Comparison of ENCODE assay signal across 8 cellular contexts in genomic region chr18:70464343-70465114, GRCh38.
DNase-seq lines count a peak whose midpoint lies in the region; ATAC-seq and TF ChIP-seq lines count a peak whose summit lies in the region.

No MANE protein-coding gene starts in this region.

- peak overlapping the region in 1 of 5 donors; percentile 52 for H3K9ac ChIP-seq in subcutaneous abdominal adipose tissue (ENCODE audit: low read length in 5 of 5)

- DNase-seq in C1 segment of cervical spinal cord (lab: John Stamatoyannopoulos, UW) (peak in 13 of 14 donors; percentile 10 to 82 (median 61)), HCEC 1CT (peak; percentile 67), NCI-H69 (lab: John Stamatoyannopoulos, UW) (peak; percentile 98), activated T-cell treated with anti-CD3 and anti-CD28 coated beads for 48 hours (ENCODE audit: low read depth) (peak; percentile 27), fibroblast of mammary gland (ENCODE audit: low read depth) (peak; percentile 59), mucosa of gallbladder (ENCODE audit: low spot score) (peak; percentile 65)

- no peak for ATAC-seq in GM21529 (IDR thresholded peaks at IDR 0.05; ENCODE audit: unreplicated experiment)

- H3K27ac ChIP-seq in subcutaneous abdominal adipose tissue (ENCODE audit: low read depth, low read length): no peak overlapping the region

- H3K9me3 ChIP-seq in subcutaneous abdominal adipose tissue (ENCODE audit: control insufficient read depth in 5 of 5, low read length in 5 of 5): no peaks in the 10 kb centered on the region

- no peaks in the 10 kb centered on the region for H3K27me3 ChIP-seq in subcutaneous abdominal adipose tissue (ENCODE audit: control insufficient read depth in 5 of 5, insufficient read depth in 4 of 5, low read length in 5 of 5)

- peak; percentile 36 for TF ChIP-seq CTCF in fibroblast of mammary gland (conservative IDR thresholded peaks at IDR 0.05; ENCODE audit: control insufficient read depth, insufficient read depth, low read depth, low read length)

- H3K4me1 ChIP-seq in subcutaneous abdominal adipose tissue (ENCODE audit: control insufficient read depth in 5 of 5, insufficient read depth in 5 of 5, low read length in 5 of 5): peaks cover 3 to 9% (median 8%) of the 10 kb centered on the region in 5 donors

- H3K4me3 ChIP-seq in fibroblast of mammary gland (ENCODE audit: control insufficient read depth, low read depth, low read length) (peak overlapping the region; percentile 33), subcutaneous abdominal adipose tissue (ENCODE audit: low read depth in 1 of 5, low read length in 5 of 5) (peak overlapping the region; percentile 38 to 63 (median 57))

- no peaks in the 10 kb centered on the region for H3K36me3 ChIP-seq in subcutaneous abdominal adipose tissue (ENCODE audit: control insufficient read depth in 5 of 5, insufficient read depth in 5 of 5, low read length in 5 of 5)

Comparison
In these comparisons a context has a peak if more than half of its experiments do, and no peak if none do; other contexts are left out.
1. DNase-seq: peak in every context shown above with its lines; median percentile 98 in NCI-H69; 67 in HCEC 1CT; 65 in mucosa of gallbladder; 61 in C1 segment of cervical spinal cord; 59 in fibroblast of mammary gland; 27 in activated T-cell treated with anti-CD3 and anti-CD28 coated beads for 48 hours.